Comparison of ENCODE assay signal across 20 cellular contexts in genomic region chr2:196431076-196431475, GRCh38.
DNase-seq lines count a peak whose midpoint lies in the region; ATAC-seq and TF ChIP-seq lines count a peak whose summit lies in the region.
"Had no signal": no experiment of that assay in that cellular context is flagged by ENCODE, and none has a peak within 500 bp of the region (broad histone marks: within the 10 kb centered on the region; RNA-seq: fewer than 3 reads in every experiment).

No MANE protein-coding gene starts in this region.

- peaks cover 13% of the 10 kb centered on the region for H3K4me1 Mint-ChIP-seq in neural crest cell

- peak overlapping the region; percentile 19 for H3K27ac Mint-ChIP-seq in neural crest cell (ENCODE audit: unreplicated experiment)
- H3K27ac Mint-ChIP-seq: CD14-positive monocyte, H9 had no signal

- no peak overlapping the region for H3K4me3 ChIP-seq in fibroblast of pulmonary artery (replicated peaks; ENCODE audit: low read depth, low read length)

- no peak overlapping the region for H3K4me3 Mint-ChIP-seq in neural crest cell
- H3K4me3 Mint-ChIP-seq: CD14-positive monocyte, H9 had no signal

- peaks cover 3% of the 10 kb centered on the region for H3K36me3 Mint-ChIP-seq in neural crest cell (ENCODE audit: low read depth)
- H3K36me3 Mint-ChIP-seq: CD14-positive monocyte had no signal

- no peaks in the 10 kb centered on the region for H3K9me3 Mint-ChIP-seq in neural crest cell
- H3K9me3 Mint-ChIP-seq: H9 had no signal

- no peaks in the 10 kb centered on the region for H3K27me3 Mint-ChIP-seq in neural crest cell (ENCODE audit: low read depth)

- TF ChIP-seq CTCF in fibroblast of pulmonary artery (IDR thresholded peaks at IDR 0.05; ENCODE audit: low read length, missing control alignments) (no peak), neural crest cell (conservative IDR thresholded peaks at IDR 0.05) (no peak)

- DNase-seq in M059J (ENCODE audit: low read depth): peak; percentile 45
- DNase-seq in amniotic epithelial cell (ENCODE audit: low read depth): peak; percentile 74
- peak; percentile 52 for DNase-seq in fibroblast of pulmonary artery (ENCODE audit: low read depth)
- no peak for DNase-seq in neural crest cell (ENCODE audit: low read depth, low spot score)
- no peak for DNase-seq in stimulated activated CD4-positive, alpha-beta T cell treated with anti-CD3 and anti-CD28 coated beads, Interleukin-12 subunit alpha, Interleukin-12 subunit beta, amount 100 ng/mL, for 4 hours
- no peak for DNase-seq in left lobe of liver (ENCODE audit: low spot score)
- DNase-seq: AML-193; GDM1; H9; Kasumi-1; MM.1S; NCI-H1092; NCI-H1436 treated with DMSO at 0.1 percent for 48 hours; NCI-H2029; NCI-H446 treated with DMSO at 0.1 percent for 48 hours; NCI-H748 treated with DMSO at 0.1 percent for 48 hours; NK-92 treated with Interleukin-12 subunit alpha and Interleukin-12 subunit beta, amount 100 ng/mL, for 24 hours; SHP77 had no signal

- ATAC-seq in HG03432 (IDR thresholded peaks at IDR 0.05; ENCODE audit: unreplicated experiment): no peak
- no peak for ATAC-seq in left lobe of liver

Comparison
In these comparisons a context has a peak if more than half of its experiments do, and no peak if none do; other contexts are left out.
1. DNase-seq: peak in M059J (single experiment), amniotic epithelial cell (single experiment) and fibroblast of pulmonary artery (single experiment); none in neural crest cell (single experiment), stimulated activated CD4-positive, alpha-beta T cell treated with anti-CD3 and anti-CD28 coated beads, Interleukin-12 subunit alpha, Interleukin-12 subunit beta, amount 100 ng/mL, for 4 hours (single experiment) and left lobe of liver (single experiment).